ENCODE assay signal across 8 cellular contexts in genomic region chr5:176619203-176619568, GRCh38. TPM values are rescaled to one million over a fixed set of nuclear protein-coding genes. Genes with fewer than 3 reads are reported as not detected.
DNase-seq lines count a peak whose midpoint lies in the region; ATAC-seq lines count a peak whose summit lies in the region.

No MANE protein-coding gene starts in this region.

- H3K9me3 ChIP-seq in NT2/D1 (ENCODE audit: insufficient read depth, low read length), result no peaks in the 10 kb centered on the region
- H3K9me3 ChIP-seq in aorta (ENCODE audit: control insufficient read depth, low read length), result no peaks in the 10 kb centered on the region

- ATAC-seq in aorta (ENCODE audit: low FRiP score), result peak; percentile 71
- ATAC-seq in HG03378 (IDR thresholded peaks at IDR 0.05; ENCODE audit: unreplicated experiment), result no peak

- H3K4me3 ChIP-seq in NT2/D1 (ENCODE audit: insufficient read length, low read depth) (peak overlapping the region; percentile 28), aorta (ENCODE audit: low read length in 2 of 2) (no peak overlapping the region)

- H3K27me3 ChIP-seq in NT2/D1 (ENCODE audit: insufficient read depth, insufficient read length), result peaks cover 36% of the 10 kb centered on the region
- H3K27me3 ChIP-seq in aorta (ENCODE audit: control insufficient read depth in 1 of 2, insufficient read depth in 2 of 2, low read length in 1 of 2), result peaks cover 0 to 2% of the 10 kb centered on the region in 2 donors

- peaks cover 7% of the 10 kb centered on the region for H3K4me1 ChIP-seq in NT2/D1 (ENCODE audit: insufficient read depth, insufficient read length)
- no peaks in the 10 kb centered on the region for H3K4me1 ChIP-seq in aorta (ENCODE audit: control insufficient read depth in 1 of 2, insufficient read depth in 2 of 2, low read length in 2 of 2)

- intact Hi-C loops in posterior cingulate gyrus (cut with DNase I), result no loop called here
- intact Hi-C loops in aorta (cut with DNase I), result no loop called here

- DNase-seq in D341Med (ENCODE audit: low spot score) (peak; percentile 89), H4 (ENCODE audit: low spot score) (peak; percentile 56), NT2/D1 (ENCODE audit: low read depth, low spot score) (peak; percentile 89), foreskin melanocyte (peak; percentile 64), posterior cingulate gyrus (peak; percentile 69 to 99 (median 91)), aorta (peak; percentile 74 to 84)
- peak; percentile 43 for DNase-seq in activated effector memory CD4-positive, alpha-beta T cell treated with Interleukin-2 at 50 U/mL for 16 hours

- peak overlapping the region; percentile 74 for H3K9ac ChIP-seq in NT2/D1 (ENCODE audit: insufficient read length, low read depth)

- no peak overlapping the region for H3K27ac ChIP-seq in aorta (ENCODE audit: low read depth in 1 of 2, low read length in 2 of 2)

- WGBS in aorta, 2 donors, result 2 to 3% methylated on average over 20 to 31 of the region's 31 CpGs

- H3K36me3 ChIP-seq in NT2/D1 (ENCODE audit: insufficient read depth, insufficient read length, low read length), result no peaks in the 10 kb centered on the region
- H3K36me3 ChIP-seq in aorta (ENCODE audit: control insufficient read depth in 1 of 2, insufficient read depth in 2 of 2, low read length in 1 of 2), result no peaks in the 10 kb centered on the region

RNA-seq across cellular contexts. Expression of gene GPRIN1, which starts 9.2 kb away (rescaled TPM):
- total RNA-seq in H4 (2014; rRNA removed; shearing (Covaris generic)), result 11.7 and 14.0 TPM in 2 replicates
- under 1 TPM; 0.81 to 0.87 TPM for total RNA-seq in aorta
- under 1 TPM; 0.15 to 0.50 TPM for polyA plus RNA-seq in aorta

RNA-seq across cellular contexts. Expression of gene SNCB, which starts 11.1 kb away (rescaled TPM):
- total RNA-seq in H4 (2014; rRNA removed; shearing (Covaris generic)), result 0.48 TPM in 1 of 2 replicates, not detected in the other
- not detected for total RNA-seq in aorta
- not detected for polyA plus RNA-seq in aorta

RNA-seq across cellular contexts. Expression of gene EIF4E1B, which starts 11.3 kb away (rescaled TPM):
- not detected in 2 replicates for total RNA-seq in H4 (2014; rRNA removed; shearing (Covaris generic))
- total RNA-seq in aorta, result not detected
- polyA plus RNA-seq in aorta, result not detected

RNA-seq across cellular contexts. Expression of gene TSPAN17, which starts 28.1 kb away (rescaled TPM):
- 48.0 and 49.6 TPM in 2 replicates for total RNA-seq in H4 (2014; rRNA removed; shearing (Covaris generic))
- total RNA-seq in aorta, result 10 to 100 TPM; 17.9 to 22.9 TPM
- 10 to 100 TPM; 13.9 to 21.1 TPM for polyA plus RNA-seq in aorta
